Comparison of ENCODE assay signal across 8 cellular contexts in genomic region chr2:212005077-212005671, GRCh38.
DNase-seq lines count a peak whose midpoint lies in the region; ATAC-seq and TF ChIP-seq lines count a peak whose summit lies in the region.

No MANE protein-coding gene starts in this region.

- H3K4me3 ChIP-seq in HFF-Myc (replicated peaks; ENCODE audit: low read depth, low read length), result no peak overlapping the region
- H3K4me3 ChIP-seq in left lung, result no peak overlapping the region

- H3K9me3 ChIP-seq in left lung, result peaks cover 0 to 3% of the 10 kb centered on the region in 2 donors

- no peak overlapping the region for H3K27ac ChIP-seq in left lung

- H3K27me3 ChIP-seq in left lung, result no peaks in the 10 kb centered on the region

- intact Hi-C loops in left lung (cut with DNase I), result no loop called here

- DNase-seq in SIG-M5 treated with dmso at 0.1 percent for 504 hours (lab: John Stamatoyannopoulos, UW; ENCODE audit: unreplicated experiment), result peak; percentile 50
- no peak for DNase-seq in SIG-M5 (lab: John Stamatoyannopoulos, UW)
- no peak for DNase-seq in HFF-Myc (ENCODE audit: extremely low read depth, low read depth)
- peak; percentile 15 for DNase-seq in NCI-H1092 (lab: John Stamatoyannopoulos, UW)
- peak; percentile 58 for DNase-seq in astrocyte of the hippocampus (ENCODE audit: low read depth, low spot score)
- no peak for DNase-seq in left lung
- no peak for DNase-seq in cortex of kidney (lab: John Stamatoyannopoulos, UW)
- DNase-seq in T-helper 1 cell, result no peak

- ATAC-seq in left lung, result peak; percentile 78

- no peaks in the 10 kb centered on the region for H3K36me3 ChIP-seq in left lung

- peak; percentile 57 for TF ChIP-seq CTCF in HFF-Myc (IDR thresholded peaks at IDR 0.05; ENCODE audit: low read depth, low read length, missing control alignments)
- peak in 1 of 2 donors; percentile 29 for TF ChIP-seq CTCF in left lung (IDR thresholded peaks at IDR 0.05)

- no peaks in the 10 kb centered on the region for H3K4me1 ChIP-seq in left lung

Comparison
In these comparisons a context has a peak if more than half of its experiments do, and no peak if none do; other contexts are left out.
1. DNase-seq: peak in SIG-M5 treated with dmso at 0.1 percent for 504 hours (single experiment), NCI-H1092 (single experiment) and astrocyte of the hippocampus (single experiment); none in SIG-M5 (single experiment), HFF-Myc (single experiment), left lung (0 of 2), cortex of kidney (single experiment) and T-helper 1 cell (0 of 5).